Comparison of ENCODE assay signal across 25 cellular contexts in the genomic region with DNA sequence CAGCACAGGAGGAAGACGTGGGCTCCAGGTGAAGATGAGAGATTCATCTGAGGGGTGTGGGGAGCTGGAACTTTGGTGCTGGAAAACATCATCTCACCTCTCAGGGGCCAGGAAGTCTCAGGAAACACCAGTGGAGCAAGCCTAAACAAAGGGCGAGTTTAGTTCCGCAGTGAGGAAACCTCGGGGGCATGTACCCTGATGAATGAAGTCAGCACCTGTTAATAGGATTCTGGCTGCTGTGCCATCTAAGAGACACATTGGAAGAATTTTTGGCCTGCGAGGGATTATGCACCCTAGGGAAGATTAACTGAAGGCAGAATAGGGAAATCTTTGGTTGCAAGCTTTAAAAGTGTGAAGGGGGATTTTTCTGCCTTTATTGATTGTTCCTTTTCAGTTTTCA.
"Had no signal": no experiment of that assay in that cellular context is flagged by ENCODE, and none has a peak within 500 bp of the region (broad histone marks: within the 10 kb centered on the region; RNA-seq: fewer than 3 reads in every experiment).

No MANE protein-coding gene starts in this region.

- H3K36me3 ChIP-seq: thoracic aorta had no signal

- H3K4me3 ChIP-seq: coronary artery, esophagus squamous epithelium, heart right ventricle, left lung, psoas muscle, skin epidermis, spleen, thoracic aorta, tibial nerve, upper lobe of left lung had no signal

- H3K4me3 Mint-ChIP-seq: effector memory CD8-positive, alpha-beta T cell; naive thymus-derived CD4-positive, alpha-beta T cell; nephron had no signal

- H3K27me3 ChIP-seq: esophagus squamous epithelium, heart right ventricle, left lung, spleen, tibial nerve, upper lobe of left lung had no signal

- H3K27me3 Mint-ChIP-seq: effector memory CD8-positive, alpha-beta T cell; naive thymus-derived CD4-positive, alpha-beta T cell had no signal

- H3K27ac ChIP-seq: coronary artery, esophagus squamous epithelium, heart right ventricle, left lung, psoas muscle, skin epidermis, spleen, thoracic aorta, tibial nerve, upper lobe of left lung had no signal

- H3K4me1 ChIP-seq: esophagus squamous epithelium, left lung, psoas muscle, spleen, tibial nerve, upper lobe of left lung had no signal

- ATAC-seq: effector memory CD8-positive, alpha-beta T cell; heart right ventricle; left lung; naive thymus-derived CD4-positive, alpha-beta T cell; psoas muscle; right cardiac atrium had no signal

- DNase-seq: dermis blood vessel endothelial cell; effector memory CD8-positive, alpha-beta T cell; erythroblast; esophagus squamous epithelium; foreskin melanocyte; glutamatergic neuron; heart right ventricle; hippocampal formation; left cardiac atrium; left lung; mesenchymal stem cell; midbrain; naive thymus-derived CD4-positive, alpha-beta T cell; nucleus accumbens; psoas muscle; right cardiac atrium; spleen; stimulated activated CD4-positive, alpha-beta T cell treated with anti-CD3 and anti-CD28 coated beads, Interleukin-2, amount 100 ng/mL, for 48 hours; stimulated activated naive CD4-positive, alpha-beta T cell treated with Interleukin-2 at 50 U/mL for 16 hours; upper lobe of left lung had no signal

- H3K9me3 ChIP-seq: esophagus squamous epithelium, heart right ventricle, left lung, psoas muscle, spleen, thoracic aorta, tibial nerve, upper lobe of left lung had no signal

- H3K27ac Mint-ChIP-seq: effector memory CD8-positive, alpha-beta T cell; nephron had no signal

- H3K9me3 Mint-ChIP-seq: effector memory CD8-positive, alpha-beta T cell; naive thymus-derived CD4-positive, alpha-beta T cell; nephron had no signal
